8 cellular contexts compared by ENCODE assay signal in genomic region chr12:46524778-46525177, GRCh38.
DNase-seq lines count a peak whose midpoint lies in the region; ATAC-seq, FAIRE-seq and TF ChIP-seq lines count a peak whose summit lies in the region.

No MANE protein-coding gene starts in this region.

- TF ChIP-seq EP300 in gastroesophageal sphincter (IDR thresholded peaks at IDR 0.05), result no peak

- H3K9me3 ChIP-seq in gastroesophageal sphincter, result no peaks in the 10 kb centered on the region
- H3K9me3 ChIP-seq in prostate gland, result no peaks in the 10 kb centered on the region

- H3K4me1 ChIP-seq in gastroesophageal sphincter (peaks cover 14 to 60% (median 18%) of the 10 kb centered on the region in 3 donors), prostate gland (replicated peaks) (no peaks in the 10 kb centered on the region)

- no peaks in the 10 kb centered on the region for H3K27me3 Mint-ChIP-seq in T-cell

- TF ChIP-seq POLR2A in gastroesophageal sphincter (IDR thresholded peaks at IDR 0.05) (no peak), prostate gland (IDR thresholded peaks at IDR 0.05) (no peak)

- H3K36me3 ChIP-seq in gastroesophageal sphincter (no peaks in the 10 kb centered on the region), prostate gland (no peaks in the 10 kb centered on the region)

- H3K27ac ChIP-seq in gastroesophageal sphincter (peak overlapping the region; percentile 57 to 72 (median 68)), prostate gland (peak overlapping the region; percentile 0)

- POLR2A ChIA-PET in T-cell (lab: Charles Lee), result interaction anchor here (0.6 kb wide), 2 partner anchors 15 to 108 kb away, joined by 3 to 6 read pairs; no protein-coding TSS in a partner anchor

- H3K4me3 ChIP-seq in gastroesophageal sphincter (no peak overlapping the region), prostate gland (no peak overlapping the region)

- H3K27me3 ChIP-seq in gastroesophageal sphincter, result no peaks in the 10 kb centered on the region
- no peaks in the 10 kb centered on the region for H3K27me3 ChIP-seq in prostate gland (replicated peaks; ENCODE audit: insufficient read depth)

- no peak for FAIRE-seq in HTR-8/SVneo (lab: Jason Lieb, UNC)

- intact Hi-C loops in prostate gland (cut with DNase I), result no loop called here

- no peak for TF ChIP-seq CTCF in gastroesophageal sphincter (IDR thresholded peaks at IDR 0.05)
- TF ChIP-seq CTCF in prostate gland (IDR thresholded peaks at IDR 0.05), result no peak

- CTCF ChIA-PET in T-cell (lab: Charles Lee), result interaction anchor here in 1 of 2 donors (1.8 kb wide), 1 partner anchor 497 kb away, joined by 4 read pairs; no protein-coding TSS in a partner anchor

- H3K4me3 Mint-ChIP-seq in T-cell, result peak overlapping the region in 1 of 3 donors; percentile 58

- no peaks in the 10 kb centered on the region for H3K36me3 Mint-ChIP-seq in T-cell

- no peak for ATAC-seq in T-cell (replicated peaks in 1 of 4)
- ATAC-seq in gastroesophageal sphincter, result peak; percentile 95
- no peak for ATAC-seq in HG02840 (IDR thresholded peaks at IDR 0.05; ENCODE audit: low FRiP score, unreplicated experiment)

- peaks cover 37 to 40% (median 38%) of the 10 kb centered on the region in 3 donors for H3K4me1 Mint-ChIP-seq in T-cell

- 0 to 9% methylated on average over 1 of the region's 2 CpGs for WGBS in gastroesophageal sphincter (ENCODE audit: low coverage in 1 of 2), 2 donors
- 62% methylated on average over 2 of the region's 2 CpGs for WGBS in prostate gland

- peak overlapping the region; percentile 89 to 90 for H3K27ac Mint-ChIP-seq in T-cell

- DNase-seq in Daoy (ENCODE audit: low read depth), result peak; percentile 67
- no peak for DNase-seq in T-cell
- no peak for DNase-seq in prostate gland (ENCODE audit: low spot score)
- DNase-seq in GDM1 (lab: John Stamatoyannopoulos, UW), result no peak
- DNase-seq in HTR-8/SVneo (ENCODE audit: insufficient read length, low spot score), result no peak
- DNase-seq in stimulated activated CD4-positive, alpha-beta T cell treated with anti-CD3 and anti-CD28 coated beads, Interleukin-4, amount 100 ng/mL, for 1 hour, result no peak

- peaks cover 5 to 11% (median 10%) of the 10 kb centered on the region in 3 donors for H3K9me3 Mint-ChIP-seq in T-cell
